Comparison of ENCODE assay signal across 8 cellular contexts in genomic region chr4:53012738-53013137, GRCh38.
DNase-seq lines count a peak whose midpoint lies in the region; ATAC-seq and TF ChIP-seq lines count a peak whose summit lies in the region.

No MANE protein-coding gene starts in this region.

- no peaks in the 10 kb centered on the region for H3K27me3 ChIP-seq in SJCRH30

- H3K4me3 ChIP-seq in GM12865 (ENCODE audit: low read depth, low read length) (no peak overlapping the region), SJCRH30 (peak overlapping the region; percentile 1; the same call in 1 of the 2 replicates)

- ATAC-seq in GM21717 (IDR thresholded peaks at IDR 0.05; ENCODE audit: unreplicated experiment) = peak; percentile 83
- peak; percentile 52 for ATAC-seq in left ventricle myocardium superior
- no peak for ATAC-seq in HG03457 (IDR thresholded peaks at IDR 0.05; ENCODE audit: unreplicated experiment)
- no peak for ATAC-seq in HG03439 (IDR thresholded peaks at IDR 0.05; ENCODE audit: unreplicated experiment)

- no peaks in the 10 kb centered on the region for H3K36me3 ChIP-seq in SJCRH30

- peak overlapping the region; percentile 96 for H3K27ac ChIP-seq in SJCRH30

- peaks cover 74% of the 10 kb centered on the region for H3K4me1 ChIP-seq in SJCRH30

- TF ChIP-seq CTCF in GM12865 (IDR thresholded peaks at IDR 0.05; ENCODE audit: insufficient read depth, low read depth, low read length, missing control alignments) = no peak

- intact Hi-C loops in left ventricle myocardium superior (cut with micrococcal nuclease) = loop anchor here (10.0 kb wide), 3 partner anchors 122 to 1212 kb away; partner anchors contain the start of gene PDGFRA

- DNase-seq in GM12865 (ENCODE audit: low read depth) (peak; percentile 32), SJCRH30 (peak; percentile 38 to 70), left ventricle myocardium superior (no peak), glomerular visceral epithelial cell (ENCODE audit: extremely low spot score) (no peak)
- no peak for DNase-seq in NK-92 treated with Interleukin-12 subunit alpha and Interleukin-12 subunit beta, amount 100 ng/mL, for 24 hours (lab: John Stamatoyannopoulos, UW)

- H3K9me3 ChIP-seq in SJCRH30 (replicated peaks) = 0 out of 2 replicates have a peak, but pooled peaks cover under 1% of the 10 kb centered on the region

Comparison
In these comparisons a context has a peak if more than half of its experiments do, and no peak if none do; other contexts are left out.
1. DNase-seq: peak in GM12865 (single experiment) and SJCRH30 (2 of 2); none in left ventricle myocardium superior (single experiment), NK-92 treated with Interleukin-12 subunit alpha and Interleukin-12 subunit beta, amount 100 ng/mL, for 24 hours (single experiment) and glomerular visceral epithelial cell (single experiment).
2. ATAC-seq: peak in GM21717 (single experiment) and left ventricle myocardium superior (single experiment); none in HG03457 (single experiment) and HG03439 (single experiment).